In genomic region chr14:61755382-61755742, GRCh38 we compare ENCODE assay signal across 8 cellular contexts. TPM values are rescaled to one million over a fixed set of nuclear protein-coding genes. Genes with fewer than 3 reads are reported as not detected.
A peak's percentile ranks its signal among the peaks of the same experiment; 100 is the strongest.
DNase-seq lines count a peak whose midpoint lies in the region; ATAC-seq, FAIRE-seq and TF ChIP-seq lines count a peak whose summit lies in the region.
"Not testable (repeated sequence)": the region's sequence is repeated elsewhere in the genome, so short reads cannot be mapped to it uniquely, and the experiment has no call there.
"Had no signal": no experiment of that assay in that cellular context is flagged by ENCODE, and none has a peak within 500 bp of the region (broad histone marks: within the 10 kb centered on the region; RNA-seq: fewer than 3 reads in every experiment).

No MANE protein-coding gene starts in this region.

- not testable (repeated sequence) for H3K9me3 Mint-ChIP-seq in stimulated activated effector memory CD8-positive, alpha-beta T cell treated with anti-CD3 and anti-CD28 coated beads, Interleukin-12 subunit alpha, Interleukin-12 subunit beta, amount 100 ng/mL, for 72 hours

- TF ChIP-seq EP300 in SK-N-SH (IDR thresholded peaks at IDR 0.05; ENCODE audit: borderline replicate concordance in 1 of 2, low read depth in 1 of 2, low read length in 1 of 2): not testable (repeated sequence)
- peak in 1 of 2 experiments; percentile 83; a peak in 1 of 3 replicates for TF ChIP-seq EP300 in H1 (IDR thresholded peaks at IDR 0.05; ENCODE audit: borderline replicate concordance in 1 of 2, low read depth in 2 of 2, low read length in 2 of 2)

- H4K20me1 ChIP-seq in SK-N-SH (ENCODE audit: insufficient read depth); H1 (replicated peaks in 1 of 2; ENCODE audit: control insufficient read depth in 1 of 2, insufficient read depth in 2 of 2, low read length in 2 of 2): not testable (repeated sequence)

- H4K5ac ChIP-seq in H1 (ENCODE audit: insufficient read length, low read depth, low read length): not testable (repeated sequence)

- H3K4me1 ChIP-seq in HUES64 (ENCODE audit: insufficient read depth, low read length) (peaks cover 27% of the 10 kb centered on the region), SK-N-SH (ENCODE audit: control insufficient read depth in 1 of 2, insufficient read depth in 2 of 2, low read depth in 1 of 2, low read length in 1 of 2) (peaks cover 4 to 11% of the 10 kb centered on the region in 2 experiments; a peak in 2 of 4 replicates), mesenchymal stem cell (ENCODE audit: control insufficient read depth, insufficient read depth, low read depth, low read length) (peaks cover 11% of the 10 kb centered on the region)
- H3K4me1 ChIP-seq in H1 (replicated peaks in 1 of 4; ENCODE audit: control insufficient read depth in 3 of 4, insufficient read depth in 4 of 4, low read length in 3 of 4): not testable (repeated sequence)

- H3K18ac ChIP-seq in H1 (ENCODE audit: extremely low read depth, low read length); mesenchymal stem cell (ENCODE audit: low read depth in 1 of 2, low read length in 2 of 2): not testable (repeated sequence)

- H3K4me3 Mint-ChIP-seq in stimulated activated effector memory CD8-positive, alpha-beta T cell treated with anti-CD3 and anti-CD28 coated beads, Interleukin-12 subunit alpha, Interleukin-12 subunit beta, amount 100 ng/mL, for 72 hours: not testable (repeated sequence)

- H3K4me3 ChIP-seq in HUES64 (ENCODE audit: low read length); SK-N-SH (ENCODE audit: low read depth in 2 of 2, low read length in 1 of 2); H1 (ENCODE audit: extremely low read depth in 1 of 4, insufficient read depth in 2 of 4, low read depth in 3 of 4, low read length in 4 of 4); mesenchymal stem cell (ENCODE audit: insufficient read depth in 1 of 2, low read depth in 1 of 2, low read length in 2 of 2): not testable (repeated sequence)

- not testable (repeated sequence) for TF ChIP-seq CTCF in SK-N-SH (IDR thresholded peaks at IDR 0.05); H1 (IDR thresholded peaks at IDR 0.05; ENCODE audit: control extremely low read depth in 1 of 3, insufficient read depth in 1 of 3, low read depth in 1 of 3, low read length in 3 of 3)

- H3K9ac ChIP-seq in HUES64 (ENCODE audit: low read depth, low read length); SK-N-SH; H1 (replicated peaks in 1 of 4; ENCODE audit: extremely low read depth in 1 of 4, low read depth in 3 of 4, low read length in 3 of 4); mesenchymal stem cell (ENCODE audit: low read length): not testable (repeated sequence)

- H3K9me3 ChIP-seq in HUES64 (ENCODE audit: insufficient read depth, low read depth, low read length); SK-N-SH; H1 (ENCODE audit: insufficient read depth in 2 of 2, low read depth in 1 of 2, low read length in 1 of 2); mesenchymal stem cell (ENCODE audit: control insufficient read depth, low read length): not testable (repeated sequence)

- POLR2A ChIA-PET in SK-N-SH (lab: Yijun Ruan, JAX): not testable (repeated sequence)
- POLR2A ChIA-PET in H1 (lab: Charles Lee; ENCODE audit: partially characterized antibody): interaction anchor here (1.2 kb wide), 1 partner anchor 12 kb away, joined by 3 read pairs; no protein-coding TSS in a partner anchor

- CTCF ChIA-PET in SK-N-SH (lab: Yijun Ruan, JAX): interaction anchor here (0.6 kb wide), 1 partner anchor 11 kb away, joined by 4 read pairs; no protein-coding TSS in a partner anchor
- CTCF ChIA-PET in H1 (lab: Charles Lee; ENCODE audit: partially characterized antibody): interaction anchor here (1.0 kb wide), 1 partner anchor 106 kb away, joined by 3 read pairs; no protein-coding TSS in a partner anchor

- FAIRE-seq in H1 (lab: Jason Lieb, UNC): not testable (repeated sequence)

- ATAC-seq in stimulated activated effector memory CD8-positive, alpha-beta T cell treated with anti-CD3 and anti-CD28 coated beads, Interleukin-12 subunit alpha, Interleukin-12 subunit beta, amount 100 ng/mL, for 72 hours: not testable (repeated sequence)

- H3K36me3 ChIP-seq in HUES64 (ENCODE audit: insufficient read depth, low read length); H1 (ENCODE audit: control insufficient read depth in 2 of 4, insufficient read depth in 4 of 4, low read length in 3 of 4); mesenchymal stem cell (ENCODE audit: control insufficient read depth in 1 of 2, insufficient read depth in 2 of 2, low read depth in 1 of 2, low read length in 2 of 2): not testable (repeated sequence)
- H3K36me3 ChIP-seq in SK-N-SH (replicated peaks in 1 of 2; ENCODE audit: control insufficient read depth in 1 of 2, insufficient read depth in 2 of 2, low read length in 1 of 2): peaks cover 1 to 17% of the 10 kb centered on the region in 2 experiments

- peak overlapping the region; percentile 55 for H3K27ac ChIP-seq in HUES64 (ENCODE audit: low read depth, low read length)
- H3K27ac ChIP-seq in SK-N-SH (ENCODE audit: low read depth in 2 of 2, low read length in 1 of 2); H1 (ENCODE audit: low read depth, low read length): not testable (repeated sequence)
- H3K27ac ChIP-seq in mesenchymal stem cell (ENCODE audit: low read length, poor library complexity, severe bottlenecking): peak overlapping the region; percentile 66

- H2AK5ac ChIP-seq in H1 (ENCODE audit: low read depth, low read length); mesenchymal stem cell (ENCODE audit: low read length, severe bottlenecking): not testable (repeated sequence)

- not testable (repeated sequence) for H2BK120ac ChIP-seq in H1 (replicated peaks; ENCODE audit: low read depth, low read length); mesenchymal stem cell (ENCODE audit: low read depth, low read length)

- H2BK5ac ChIP-seq in H1 (ENCODE audit: low read depth, low read length); mesenchymal stem cell (ENCODE audit: low read depth, low read length, poor library complexity, severe bottlenecking): not testable (repeated sequence)

- DNase-seq in EH (ENCODE audit: low read depth): peak; percentile 56
- DNase-seq in SK-N-SH; H1 (ENCODE audit: low read depth in 1 of 2, low spot score in 2 of 2); mesenchymal stem cell; stimulated activated effector memory CD8-positive, alpha-beta T cell treated with anti-CD3 and anti-CD28 coated beads, Interleukin-12 subunit alpha, Interleukin-12 subunit beta, amount 100 ng/mL, for 72 hours (ENCODE audit: low spot score in 2 of 2): not testable (repeated sequence)
- DNase-seq in amniotic epithelial cell (ENCODE audit: low read depth): peak; percentile 25

- not testable (repeated sequence) for H3K9me2 ChIP-seq in SK-N-SH

- not testable (repeated sequence) for H4K8ac ChIP-seq in H1 (ENCODE audit: extremely low read depth, insufficient read depth, low read length); mesenchymal stem cell (ENCODE audit: low read length)

- H3K23ac ChIP-seq in H1 (ENCODE audit: insufficient read length); mesenchymal stem cell (ENCODE audit: low read length in 2 of 2): not testable (repeated sequence)

- H3K14ac ChIP-seq in H1 (ENCODE audit: insufficient read length); mesenchymal stem cell (ENCODE audit: low read length in 2 of 2): not testable (repeated sequence)

- H4K91ac ChIP-seq in H1 (replicated peaks; ENCODE audit: insufficient read length, low read length); mesenchymal stem cell (ENCODE audit: low read length): not testable (repeated sequence)

- peaks cover 19% of the 10 kb centered on the region for H3F3A ChIP-seq in SK-N-SH (replicated peaks; ENCODE audit: insufficient read depth)

- H2BK20ac ChIP-seq in H1 (ENCODE audit: low read length): not testable (repeated sequence)

- H3K27me3 ChIP-seq in HUES64 (ENCODE audit: insufficient read depth, low read length); SK-N-SH (ENCODE audit: insufficient read depth); H1 (replicated peaks in 1 of 4; ENCODE audit: control insufficient read depth in 3 of 4, extremely low read depth in 1 of 4, insufficient read depth in 3 of 4, low read length in 3 of 4); mesenchymal stem cell (ENCODE audit: control insufficient read depth in 1 of 2, insufficient read depth in 1 of 2, low read length in 2 of 2): not testable (repeated sequence)

- not testable (repeated sequence) for H3K56ac ChIP-seq in H1 (replicated peaks; ENCODE audit: insufficient read length, low read depth, low read length)

- H3K4me1 Mint-ChIP-seq in stimulated activated effector memory CD8-positive, alpha-beta T cell treated with anti-CD3 and anti-CD28 coated beads, Interleukin-12 subunit alpha, Interleukin-12 subunit beta, amount 100 ng/mL, for 72 hours: peaks cover 25% of the 10 kb centered on the region

- not testable (repeated sequence) for H3K4ac ChIP-seq in H1 (replicated peaks; ENCODE audit: insufficient read length, low read depth, low read length); mesenchymal stem cell (ENCODE audit: low read depth in 1 of 2, low read length in 2 of 2)

- not testable (repeated sequence) for H3K4me2 ChIP-seq in SK-N-SH; mesenchymal stem cell (ENCODE audit: low read length, poor library complexity, severe bottlenecking)
- H3K4me2 ChIP-seq in H1 (ENCODE audit: insufficient read depth in 1 of 2, low read depth in 2 of 2, low read length in 2 of 2): peak overlapping the region in 1 of 2 experiments; percentile 27; a peak in 1 of 4 replicates

- not testable (repeated sequence) for H3K79me2 ChIP-seq in SK-N-SH (ENCODE audit: insufficient read depth); H1 (ENCODE audit: control insufficient read depth in 1 of 2, insufficient read depth in 2 of 2, low read length in 2 of 2)

- not testable (repeated sequence) for TF ChIP-seq POLR2A in H1 (IDR thresholded peaks at IDR 0.05; ENCODE audit: control extremely low read depth in 1 of 2, low read depth in 2 of 2, low read length in 2 of 2)

- H3K36me3 Mint-ChIP-seq in stimulated activated effector memory CD8-positive, alpha-beta T cell treated with anti-CD3 and anti-CD28 coated beads, Interleukin-12 subunit alpha, Interleukin-12 subunit beta, amount 100 ng/mL, for 72 hours: peaks cover 38% of the 10 kb centered on the region

- not testable (repeated sequence) for H3K23me2 ChIP-seq in H1 (ENCODE audit: low read depth, low read length)

- H2BK12ac ChIP-seq in H1 (ENCODE audit: low read depth, low read length); mesenchymal stem cell (ENCODE audit: low read length in 2 of 2): not testable (repeated sequence)

- peak overlapping the region; percentile 5 for H3K27ac Mint-ChIP-seq in stimulated activated effector memory CD8-positive, alpha-beta T cell treated with anti-CD3 and anti-CD28 coated beads, Interleukin-12 subunit alpha, Interleukin-12 subunit beta, amount 100 ng/mL, for 72 hours

- TF ChIP-seq RAD21 in SK-N-SH (IDR thresholded peaks at IDR 0.05; ENCODE audit: low read length); H1 (IDR thresholded peaks at IDR 0.05 in 1 of 2, conservative IDR thresholded peaks at IDR 0.05 in 1 of 2; ENCODE audit: low read depth in 2 of 2, low read length in 2 of 2): not testable (repeated sequence)

- not testable (repeated sequence) for H2AFZ ChIP-seq in SK-N-SH (ENCODE audit: low read depth); H1 (ENCODE audit: low read length); mesenchymal stem cell (ENCODE audit: low read depth, low read length)

- H2BK15ac ChIP-seq in H1 (ENCODE audit: low read length); mesenchymal stem cell (ENCODE audit: low read depth, poor library complexity, severe bottlenecking): not testable (repeated sequence)

- not testable (repeated sequence) for H3K79me1 ChIP-seq in H1 (ENCODE audit: low read depth, low read length); mesenchymal stem cell (replicated peaks; ENCODE audit: low read length, poor library complexity, severe bottlenecking)

RNA-seq across cellular contexts. Expression of gene SNAPC1, which starts 6.9 kb away (rescaled TPM):
- polyA plus RNA-seq in HUES64 (2013, experiment 1 of 2): 6.4 TPM
- polyA plus RNA-seq in HUES64 (2013, experiment 2 of 2): 8.7 TPM
- polyA plus RNA-seq in SK-N-SH (2012; rRNA removed): 3.4 and 4.6 TPM in 2 replicates
- 6.0 and 9.5 TPM in 2 replicates for polyA plus RNA-seq in SK-N-SH (2012; cell fraction: cytosol; rRNA removed)
- polyA plus RNA-seq in SK-N-SH (2012; cell fraction: nucleus; rRNA removed): 1.2 and 2.4 TPM in 2 replicates
- 9.6 and 11.1 TPM in 2 replicates for total RNA-seq in H1 (2021; fragmentation: NEBNext Ultra II Directional; extraction: Animal tissue kit (Norgen Biotek cat#: 25700))
- 5.2 and 5.8 TPM in 2 replicates for polyA plus RNA-seq in H1 (2011; rRNA removed)
- polyA plus RNA-seq in H1 (2011; cell fraction: cytosol; rRNA removed): 11.3 TPM
- 2.3 TPM for polyA plus RNA-seq in H1 (2011; cell fraction: nucleus; rRNA removed)
- polyA plus RNA-seq in H1 (2012, experiment 1 of 2): 5.4 to 9.8 TPM (median 6.8 TPM) in 4 replicates
- polyA plus RNA-seq in H1 (2012, experiment 2 of 2): 1.2 TPM
- polyA plus RNA-seq in H1 (2013, experiment 1 of 2): 12.6 TPM
- 14.9 TPM for polyA plus RNA-seq in H1 (2013, experiment 2 of 2)
- polyA minus RNA-seq in H1 (2011; rRNA and poly(A)+ RNA removed): 2.1 and 2.8 TPM in 2 replicates
- 7.6 TPM for polyA minus RNA-seq in H1 (2011; cell fraction: cytosol; rRNA and poly(A)+ RNA removed)
- polyA minus RNA-seq in H1 (2011; cell fraction: nucleus; rRNA and poly(A)+ RNA removed): 4.9 TPM
- 9.9 TPM for polyA plus RNA-seq in mesenchymal stem cell (2013, experiment 1 of 2)
- polyA plus RNA-seq in mesenchymal stem cell (2013, experiment 2 of 2): 10.2 TPM

RNA-seq across cellular contexts. Expression of gene SYT16, which starts 57.1 kb away (rescaled TPM):
- polyA plus RNA-seq in HUES64 (2013, experiment 1 of 2): 0.40 TPM
- polyA plus RNA-seq in HUES64 (2013, experiment 2 of 2): 0.70 TPM
- polyA plus RNA-seq in SK-N-SH (2012; rRNA removed): 0.05 TPM in 2 replicates
- 0.01 and 0.03 TPM in 2 replicates for polyA plus RNA-seq in SK-N-SH (2012; cell fraction: cytosol; rRNA removed)
- polyA plus RNA-seq in SK-N-SH (2012; cell fraction: nucleus; rRNA removed): 0.01 TPM in 2 replicates
- 2.9 and 3.6 TPM in 2 replicates for total RNA-seq in H1 (2021; fragmentation: NEBNext Ultra II Directional; extraction: Animal tissue kit (Norgen Biotek cat#: 25700))
- polyA plus RNA-seq in H1 (2011; rRNA removed): 0.24 and 0.47 TPM in 2 replicates
- polyA plus RNA-seq in H1 (2011; cell fraction: cytosol; rRNA removed): 0.62 TPM
- polyA plus RNA-seq in H1 (2011; cell fraction: nucleus; rRNA removed): 1.1 TPM
- 0.59 to 1.3 TPM (median 0.91 TPM) in 4 replicates for polyA plus RNA-seq in H1 (2012, experiment 1 of 2)
- 0.03 TPM for polyA plus RNA-seq in H1 (2012, experiment 2 of 2)
- polyA plus RNA-seq in H1 (2013, experiment 1 of 2): 0.91 TPM
- polyA plus RNA-seq in H1 (2013, experiment 2 of 2): 0.92 TPM
- 5.9 and 8.1 TPM in 2 replicates for polyA minus RNA-seq in H1 (2011; rRNA and poly(A)+ RNA removed)
- 3.7 TPM for polyA minus RNA-seq in H1 (2011; cell fraction: cytosol; rRNA and poly(A)+ RNA removed)
- 9.0 TPM for polyA minus RNA-seq in H1 (2011; cell fraction: nucleus; rRNA and poly(A)+ RNA removed)
- polyA plus RNA-seq in mesenchymal stem cell (2013, experiment 1 of 2): 0.11 TPM
- polyA plus RNA-seq in mesenchymal stem cell (2013, experiment 2 of 2): 0.25 TPM
- total RNA-seq: CD8-positive, alpha-beta T cell had no signal
